ENCODE assay signal across 9 cellular contexts in genomic region chr13:19324325-19324724, GRCh38.
"Had no signal": no experiment of that assay in that cellular context is flagged by ENCODE, and none has a peak within 500 bp of the region (broad histone marks: within the 10 kb centered on the region; RNA-seq: fewer than 3 reads in every experiment).

No MANE protein-coding gene starts in this region.

- H3K36me3 Mint-ChIP-seq: IgD-negative memory B cell had no signal

- DNase-seq: H9, HCEC 1CT, HFFc6, KG1 had no signal

- H3K27ac Mint-ChIP-seq: GM23338, H9, HFFc6, IgD-negative memory B cell had no signal

- H3K4me3 Mint-ChIP-seq: GM23338, H9, HFFc6, IgD-negative memory B cell had no signal

- H3K4me3 ChIP-seq: GM23338 had no signal

- H3K27me3 Mint-ChIP-seq: IgD-negative memory B cell had no signal

- H3K4me1 Mint-ChIP-seq: GM23338, H9, IgD-negative memory B cell had no signal

- H3K27ac ChIP-seq: HL-60 had no signal

- ATAC-seq: GM23338 had no signal

- H2AFZ ChIP-seq: GM23338 had no signal

- FAIRE-seq: H1, H54 had no signal

- H3K4me2 ChIP-seq: GM23338 had no signal
